In genomic region chr5:164504141-164504772, GRCh38 we compare ENCODE assay signal across 8 cellular contexts.
DNase-seq lines count a peak whose midpoint lies in the region; ATAC-seq and TF ChIP-seq lines count a peak whose summit lies in the region.

No MANE protein-coding gene starts in this region.

- ATAC-seq in HG02885 (IDR thresholded peaks at IDR 0.05; ENCODE audit: poor library complexity, unreplicated experiment), result peak; percentile 82
- ATAC-seq in stimulated activated naive CD8-positive, alpha-beta T cell treated with anti-CD3 and anti-CD28 coated beads, Interleukin-15, Interleukin-2, amounts not matched to agents 100 U/mL and 50 U/mL, for 24 hours, result no peak
- ATAC-seq in CD8-positive, alpha-beta T cell, result no peak

- no peaks in the 10 kb centered on the region for H3K4me1 Mint-ChIP-seq in CD8-positive, alpha-beta T cell (ENCODE audit: low read depth)

- no peaks in the 10 kb centered on the region for H3K27me3 Mint-ChIP-seq in CD8-positive, alpha-beta T cell (ENCODE audit: low read depth)

- H3K27ac Mint-ChIP-seq in CD8-positive, alpha-beta T cell, result no peak overlapping the region

- no peaks in the 10 kb centered on the region for H3K36me3 Mint-ChIP-seq in CD8-positive, alpha-beta T cell

- H3K4me3 ChIP-seq in AG10803 (ENCODE audit: low read length) (no peak overlapping the region), GM12875 (ENCODE audit: low read depth, low read length) (no peak overlapping the region)
- H3K4me3 ChIP-seq in CD8-positive, alpha-beta T cell (ENCODE audit: low read depth, low read length), result no peak overlapping the region

- H3K9me3 ChIP-seq in CD8-positive, alpha-beta T cell (ENCODE audit: low read length), result no peaks in the 10 kb centered on the region

- CTCF ChIA-PET in CD8-positive, alpha-beta T cell (lab: Charles Lee), result interaction anchor here (0.7 to 0.8 kb wide), 2 partner anchors 10 to 939 kb away, joined by 3 read pairs; no protein-coding TSS in a partner anchor

- POLR2A ChIA-PET in CD8-positive, alpha-beta T cell (lab: Charles Lee), result no interaction called here

- H3K27me3 ChIP-seq in CD8-positive, alpha-beta T cell (ENCODE audit: insufficient read depth, low read length), result no peaks in the 10 kb centered on the region

- H3K36me3 ChIP-seq in CD8-positive, alpha-beta T cell (ENCODE audit: insufficient read depth, low read length), result no peaks in the 10 kb centered on the region

- peak; percentile 38 for DNase-seq in AG10803 (ENCODE audit: low read depth)
- peak; percentile 52 for DNase-seq in NCI-H2227 (lab: John Stamatoyannopoulos, UW; ENCODE audit: unreplicated experiment)
- peak; percentile 56 for DNase-seq in amniotic epithelial cell (ENCODE audit: low read depth)
- peak; percentile 88 for DNase-seq in inferior parietal cortex (ENCODE audit: extremely low spot score)
- peak; percentile 8 for DNase-seq in stimulated activated naive CD8-positive, alpha-beta T cell treated with anti-CD3 and anti-CD28 coated beads, Interleukin-15, Interleukin-2, amounts not matched to agents 100 U/mL and 50 U/mL, for 24 hours
- DNase-seq in CD8-positive, alpha-beta T cell, result no peak

- H3K4me3 Mint-ChIP-seq in CD8-positive, alpha-beta T cell, result no peak overlapping the region

- TF ChIP-seq CTCF in AG10803 (conservative IDR thresholded peaks at IDR 0.05; ENCODE audit: low read length) (peak; percentile 86), GM12875 (IDR thresholded peaks at IDR 0.05; ENCODE audit: borderline replicate concordance, insufficient read depth, low read depth, low read length) (peak; percentile 58; the same call in 1 of the 2 replicates)
- no peak for TF ChIP-seq CTCF in CD8-positive, alpha-beta T cell (IDR thresholded peaks at IDR 0.05)

- intact Hi-C loops in CD8-positive, alpha-beta T cell (cut with DNase I, micrococcal nuclease), result loop anchor here in 1 of 2 experiments (5.0 kb wide), 1 partner anchor 807 kb away; no protein-coding TSS in a partner anchor

- no peaks in the 10 kb centered on the region for H3K4me1 ChIP-seq in CD8-positive, alpha-beta T cell (ENCODE audit: insufficient read depth, low read length)

- no peak overlapping the region for H3K27ac ChIP-seq in CD8-positive, alpha-beta T cell (ENCODE audit: low read depth, low read length)

- peaks cover 2% of the 10 kb centered on the region for H3K9me3 Mint-ChIP-seq in CD8-positive, alpha-beta T cell

Comparison
In these comparisons a context has a peak if more than half of its experiments do, and no peak if none do; other contexts are left out.
1. DNase-seq: peak in AG10803 (single experiment), NCI-H2227 (single experiment), amniotic epithelial cell (single experiment), inferior parietal cortex (single experiment) and stimulated activated naive CD8-positive, alpha-beta T cell treated with anti-CD3 and anti-CD28 coated beads, Interleukin-15, Interleukin-2, amounts not matched to agents 100 U/mL and 50 U/mL, for 24 hours (single experiment); none in CD8-positive, alpha-beta T cell (0 of 7).